ENCODE assay signal across 30 cellular contexts in the genomic region with DNA sequence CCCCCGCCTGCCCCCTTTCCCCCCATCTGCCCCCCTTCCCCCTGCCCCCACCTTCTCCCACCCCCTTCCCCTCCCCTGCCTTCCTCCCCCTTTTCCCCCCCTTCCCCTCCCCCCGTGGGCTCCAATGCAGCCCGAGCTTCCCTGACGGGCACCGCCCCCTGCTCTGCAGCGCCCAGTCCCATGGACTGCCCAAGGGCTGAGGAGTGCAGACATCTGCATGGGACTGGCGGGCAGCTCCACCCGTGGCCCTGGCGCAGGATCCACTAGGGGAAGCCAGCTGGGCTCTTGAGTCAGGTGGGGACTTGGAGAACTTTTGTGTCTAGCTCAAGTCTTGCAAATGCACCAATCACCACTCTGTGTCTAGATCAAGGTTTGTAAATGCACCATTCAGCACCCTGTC.
DNase-seq lines count a peak whose midpoint lies in the region; FAIRE-seq and TF ChIP-seq lines count a peak whose summit lies in the region.
"Had no signal": no experiment of that assay in that cellular context is flagged by ENCODE, and none has a peak within 500 bp of the region (broad histone marks: within the 10 kb centered on the region; RNA-seq: fewer than 3 reads in every experiment).

No MANE protein-coding gene starts in this region.

- TF ChIP-seq CTCF in kidney (IDR thresholded peaks at IDR 0.05; ENCODE audit: borderline replicate concordance, extremely low read depth, insufficient read depth): no peak
- no peak for TF ChIP-seq CTCF in testis (IDR thresholded peaks at IDR 0.05)

- H3K4me1 ChIP-seq in kidney (ENCODE audit: control insufficient read depth in 1 of 2, insufficient read depth in 1 of 2, low read depth in 1 of 2, low read length in 2 of 2): no peaks in the 10 kb centered on the region
- H3K4me1 ChIP-seq in testis: no peaks in the 10 kb centered on the region
- H3K4me1 ChIP-seq: A549; BE2C; BLaER1; BLaER1 treated with 17β-estradiol and CSF1 and Interleukin-3, amounts not matched to agents 10 nM and 100 nM; Caco-2 had no signal

- no peak overlapping the region for H3K9ac ChIP-seq in kidney (ENCODE audit: low read length in 2 of 2)
- H3K9ac ChIP-seq: BLaER1; BLaER1 treated with 17β-estradiol and CSF1 and Interleukin-3, amounts not matched to agents 10 nM and 100 nM had no signal

- no peak for FAIRE-seq in kidney (lab: Jason Lieb, UNC)
- FAIRE-seq: A204.1, A549, D721Med had no signal

- intact Hi-C loops in kidney (cut with DNase I): no loop called here
- intact Hi-C loops in testis (cut with DNase I; ENCODE audit: low total_unique reads): no loop called here

- H3K36me3 ChIP-seq in kidney (ENCODE audit: control insufficient read depth in 1 of 2, insufficient read depth in 2 of 2, low read length in 2 of 2): no peaks in the 10 kb centered on the region
- H3K36me3 ChIP-seq in testis (ENCODE audit: low read depth, missing control alignments): no peaks in the 10 kb centered on the region
- H3K36me3 ChIP-seq: BE2C; BLaER1; BLaER1 treated with 17β-estradiol and CSF1 and Interleukin-3, amounts not matched to agents 10 nM and 100 nM had no signal

- 78% methylated on average over 5 of the region's 9 CpGs; no CpG with 5 or more reads in 1 of the 2 donors for WGBS in testis, 2 donors

- H3K4me3 ChIP-seq in kidney (ENCODE audit: low read length in 2 of 2) (no peak overlapping the region), testis (peak overlapping the region; percentile 5 to 17)
- H3K4me3 ChIP-seq: A549; BLaER1; BLaER1 treated with 17β-estradiol and CSF1 and Interleukin-3, amounts not matched to agents 10 nM and 100 nM had no signal

- H3K27ac ChIP-seq in kidney (ENCODE audit: low read depth in 2 of 2, low read length in 2 of 2) (no peak overlapping the region), testis (no peak overlapping the region)
- H3K27ac ChIP-seq: 22Rv1; A549; BLaER1; BLaER1 treated with 17β-estradiol and CSF1 and Interleukin-3, amounts not matched to agents 10 nM and 100 nM; C4-2B had no signal

- H3K9me3 ChIP-seq in kidney (ENCODE audit: control insufficient read depth in 1 of 2, low read length in 2 of 2): no peaks in the 10 kb centered on the region
- H3K9me3 ChIP-seq in testis: no peaks in the 10 kb centered on the region
- H3K9me3 ChIP-seq: A549, BLaER1, Caco-2 had no signal

- DNase-seq in kidney (peak; percentile 51), testis (no peak), DMS53 (lab: John Stamatoyannopoulos, UW) (no peak), kidney glomerular epithelial cell (lab: John Stamatoyannopoulos, UW) (no peak)
- DNase-seq: 8988T; ACHN; AML-193; BE2C; C1 segment of cervical spinal cord; Caco-2; Calu3; CD4-positive, alpha-beta memory T cell; CD4-positive, alpha-beta T cell; CD4-positive, CD25-positive, alpha-beta regulatory T cell; CD8-positive, alpha-beta memory T cell; CD8-positive, alpha-beta T cell; COR-L47; DMS 273 treated with DMSO at 0.1 percent for 48 hours; DMS153; DMS79; DMS79 treated with DMSO at 0.1 percent for 48 hours; DND-41; EL had no signal

- no peak for TF ChIP-seq POLR2A in testis (IDR thresholded peaks at IDR 0.05)

- no peaks in the 10 kb centered on the region for H3K27me3 ChIP-seq in testis
- H3K27me3 ChIP-seq: BE2C; BLaER1; BLaER1 treated with 17β-estradiol and CSF1 and Interleukin-3, amounts not matched to agents 10 nM and 100 nM had no signal

Comparison
In these comparisons a context has a peak if more than half of its experiments do, and no peak if none do; other contexts are left out.
1. H3K4me3 ChIP-seq: peak in testis (2 of 2); none in kidney (0 of 2).